8 cellular contexts compared by ENCODE assay signal in the genomic region with DNA sequence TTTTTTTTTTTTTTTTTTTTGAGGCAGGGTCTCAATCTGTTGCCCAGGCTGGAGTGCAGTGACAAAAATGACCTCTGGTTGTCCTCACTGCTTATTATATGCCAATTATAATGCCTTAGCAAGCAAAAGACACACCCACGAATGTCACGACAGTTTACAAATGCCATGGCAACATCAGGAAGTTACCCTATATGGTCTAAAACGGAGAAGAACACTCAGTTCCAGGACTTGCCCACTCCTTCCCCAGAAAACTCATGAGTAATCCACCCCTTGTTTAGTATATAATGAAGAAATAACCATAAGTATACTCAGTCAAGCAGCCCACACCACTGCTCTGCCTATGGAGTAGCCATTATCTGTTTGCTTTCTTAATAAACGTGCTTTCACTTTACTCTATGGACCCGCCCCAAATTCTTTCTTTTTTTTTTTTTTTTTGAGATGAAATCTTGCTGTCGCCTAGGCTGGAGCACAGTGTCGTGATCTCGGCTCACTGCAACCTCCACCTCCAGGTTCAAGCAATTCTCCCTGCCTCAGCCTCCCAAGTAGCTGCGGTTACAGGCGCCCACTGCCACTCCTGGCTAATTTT.
DNase-seq lines count a peak whose midpoint lies in the region; ATAC-seq and TF ChIP-seq lines count a peak whose summit lies in the region.

No MANE protein-coding gene starts in this region.

- H3K9me3 ChIP-seq in SK-N-SH: no peaks in the 10 kb centered on the region

- no peaks in the 10 kb centered on the region for H3F3A ChIP-seq in SK-N-SH (replicated peaks; ENCODE audit: insufficient read depth)

- no peaks in the 10 kb centered on the region for H4K20me1 ChIP-seq in SK-N-SH (ENCODE audit: insufficient read depth)

- no peaks in the 10 kb centered on the region for H3K9me2 ChIP-seq in SK-N-SH

- ATAC-seq in SK-N-SH treated with all-trans-retinoic acid at 6 μM for 48 hours: peak; percentile 29; the same call in 2 of the 3 replicates
- ATAC-seq in HG03469 (IDR thresholded peaks at IDR 0.05; ENCODE audit: unreplicated experiment): no peak

- no peaks in the 10 kb centered on the region for H3K79me2 ChIP-seq in SK-N-SH (ENCODE audit: insufficient read depth)

- H3K4me1 ChIP-seq in SK-N-SH (ENCODE audit: control insufficient read depth in 1 of 2, insufficient read depth in 2 of 2, low read depth in 1 of 2, low read length in 1 of 2): peaks cover 0 to 7% of the 10 kb centered on the region in 2 experiments; a peak in 2 of 4 replicates

- H2AFZ ChIP-seq in SK-N-SH (ENCODE audit: low read depth): no peak overlapping the region

- TF ChIP-seq RAD21 in SK-N-SH (IDR thresholded peaks at IDR 0.05; ENCODE audit: low read length): no peak

- H3K4me2 ChIP-seq in SK-N-SH: no peak overlapping the region

- no peak overlapping the region for H3K27ac ChIP-seq in SK-N-SH (ENCODE audit: low read depth in 2 of 2, low read length in 1 of 2)

- POLR2A ChIA-PET in SK-N-SH (lab: Yijun Ruan, JAX): no interaction called here

- no peak overlapping the region for H3K9ac ChIP-seq in SK-N-SH

- H3K4me3 ChIP-seq in SK-N-SH (ENCODE audit: low read depth in 2 of 2, low read length in 1 of 2) (no peak overlapping the region), choroid plexus epithelial cell (ENCODE audit: low read depth, low read length) (peak overlapping the region; percentile 3)

- TF ChIP-seq EP300 in SK-N-SH (IDR thresholded peaks at IDR 0.05; ENCODE audit: borderline replicate concordance in 1 of 2, low read depth in 1 of 2, low read length in 1 of 2): no peak

- 54% methylated on average over 10 of the region's 10 CpGs for whole genome bisulfite sequencing in SK-N-SH (ENCODE audit: low lambda C conversion rate)

- H3K36me3 ChIP-seq in SK-N-SH (replicated peaks in 1 of 2; ENCODE audit: control insufficient read depth in 1 of 2, insufficient read depth in 2 of 2, low read length in 1 of 2): no peaks in the 10 kb centered on the region

- no peak for DNase-seq in SK-N-SH
- peak; percentile 47 for DNase-seq in RKO (ENCODE audit: low spot score)
- DNase-seq in choroid plexus epithelial cell (ENCODE audit: low read depth): peak; percentile 90
- peak; percentile 24 for DNase-seq in stimulated activated CD4-positive, alpha-beta T cell treated with anti-CD3 and anti-CD28 coated beads, Interleukin-1b, Interleukin-23, amount 100 ng/mL, for 48 hours
- DNase-seq in T1000 (lab: John Stamatoyannopoulos, UW): no peak
- no peak for DNase-seq in NK-92 treated with Interleukin-12 subunit alpha and Interleukin-12 subunit beta, amount 100 ng/mL, for 24 hours (lab: John Stamatoyannopoulos, UW)

- no peaks in the 10 kb centered on the region for H3K27me3 ChIP-seq in SK-N-SH (ENCODE audit: insufficient read depth)

- no peak for TF ChIP-seq CTCF in SK-N-SH (IDR thresholded peaks at IDR 0.05)
- TF ChIP-seq CTCF in choroid plexus epithelial cell (conservative IDR thresholded peaks at IDR 0.05; ENCODE audit: low read depth, low read length): no peak

- CTCF ChIA-PET in SK-N-SH (lab: Yijun Ruan, JAX): no interaction called here

TF ChIP-seq in SK-N-SH treated with all-trans-retinoic acid at 6 μM for 48 hours, 23 proteins besides CTCF, POLR2A, EP300 and RAD21 (continues in another document):
- TF ChIP-seq BACH2 (CRISPR knock-in tag; IDR thresholded peaks at IDR 0.05; ENCODE audit: borderline replicate concordance) (no peak), PPARA (CRISPR knock-in tag; IDR thresholded peaks at IDR 0.05; ENCODE audit: borderline replicate concordance) (no peak), RARB (CRISPR knock-in tag; IDR thresholded peaks at IDR 0.05) (no peak)
- TF ChIP-seq, protein P1, sequence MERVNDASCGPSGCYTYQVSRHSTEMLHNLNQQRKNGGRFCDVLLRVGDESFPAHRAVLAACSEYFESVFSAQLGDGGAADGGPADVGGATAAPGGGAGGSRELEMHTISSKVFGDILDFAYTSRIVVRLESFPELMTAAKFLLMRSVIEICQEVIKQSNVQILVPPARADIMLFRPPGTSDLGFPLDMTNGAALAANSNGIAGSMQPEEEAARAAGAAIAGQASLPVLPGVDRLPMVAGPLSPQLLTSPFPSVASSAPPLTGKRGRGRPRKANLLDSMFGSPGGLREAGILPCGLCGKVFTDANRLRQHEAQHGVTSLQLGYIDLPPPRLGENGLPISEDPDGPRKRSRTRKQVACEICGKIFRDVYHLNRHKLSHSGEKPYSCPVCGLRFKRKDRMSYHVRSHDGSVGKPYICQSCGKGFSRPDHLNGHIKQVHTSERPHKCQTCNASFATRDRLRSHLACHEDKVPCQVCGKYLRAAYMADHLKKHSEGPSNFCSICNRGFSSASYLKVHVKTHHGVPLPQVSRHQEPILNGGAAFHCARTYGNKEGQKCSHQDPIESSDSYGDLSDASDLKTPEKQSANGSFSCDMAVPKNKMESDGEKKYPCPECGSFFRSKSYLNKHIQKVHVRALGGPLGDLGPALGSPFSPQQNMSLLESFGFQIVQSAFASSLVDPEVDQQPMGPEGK (CRISPR knock-in tag; IDR thresholded peaks at IDR 0.05; ENCODE audit: borderline replicate concordance): no peak
- TF ChIP-seq, protein P2, sequence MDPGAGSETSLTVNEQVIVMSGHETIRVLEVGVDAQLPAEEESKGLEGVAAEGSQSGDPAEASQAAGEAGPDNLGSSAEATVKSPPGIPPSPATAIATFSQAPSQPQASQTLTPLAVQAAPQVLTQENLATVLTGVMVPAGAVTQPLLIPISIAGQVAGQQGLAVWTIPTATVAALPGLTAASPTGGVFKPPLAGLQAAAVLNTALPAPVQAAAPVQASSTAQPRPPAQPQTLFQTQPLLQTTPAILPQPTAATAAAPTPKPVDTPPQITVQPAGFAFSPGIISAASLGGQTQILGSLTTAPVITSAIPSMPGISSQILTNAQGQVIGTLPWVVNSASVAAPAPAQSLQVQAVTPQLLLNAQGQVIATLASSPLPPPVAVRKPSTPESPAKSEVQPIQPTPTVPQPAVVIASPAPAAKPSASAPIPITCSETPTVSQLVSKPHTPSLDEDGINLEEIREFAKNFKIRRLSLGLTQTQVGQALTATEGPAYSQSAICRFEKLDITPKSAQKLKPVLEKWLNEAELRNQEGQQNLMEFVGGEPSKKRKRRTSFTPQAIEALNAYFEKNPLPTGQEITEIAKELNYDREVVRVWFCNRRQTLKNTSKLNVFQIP (CRISPR knock-in tag; IDR thresholded peaks at IDR 0.05; ENCODE audit: borderline replicate concordance, low read depth): no peak

TF ChIP-seq in SK-N-SH, 30 proteins besides CTCF, POLR2A, EP300 and RAD21 (continues in another document):
- TF ChIP-seq RCOR1 (IDR thresholded peaks at IDR 0.05; ENCODE audit: low read length): no peak
- TF ChIP-seq ELF1 (IDR thresholded peaks at IDR 0.05): no peak
- TF ChIP-seq, protein P3, sequence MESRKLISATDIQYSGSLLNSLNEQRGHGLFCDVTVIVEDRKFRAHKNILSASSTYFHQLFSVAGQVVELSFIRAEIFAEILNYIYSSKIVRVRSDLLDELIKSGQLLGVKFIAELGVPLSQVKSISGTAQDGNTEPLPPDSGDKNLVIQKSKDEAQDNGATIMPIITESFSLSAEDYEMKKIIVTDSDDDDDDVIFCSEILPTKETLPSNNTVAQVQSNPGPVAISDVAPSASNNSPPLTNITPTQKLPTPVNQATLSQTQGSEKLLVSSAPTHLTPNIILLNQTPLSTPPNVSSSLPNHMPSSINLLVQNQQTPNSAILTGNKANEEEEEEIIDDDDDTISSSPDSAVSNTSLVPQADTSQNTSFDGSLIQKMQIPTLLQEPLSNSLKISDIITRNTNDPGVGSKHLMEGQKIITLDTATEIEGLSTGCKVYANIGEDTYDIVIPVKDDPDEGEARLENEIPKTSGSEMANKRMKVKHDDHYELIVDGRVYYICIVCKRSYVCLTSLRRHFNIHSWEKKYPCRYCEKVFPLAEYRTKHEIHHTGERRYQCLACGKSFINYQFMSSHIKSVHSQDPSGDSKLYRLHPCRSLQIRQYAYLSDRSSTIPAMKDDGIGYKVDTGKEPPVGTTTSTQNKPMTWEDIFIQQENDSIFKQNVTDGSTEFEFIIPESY (IDR thresholded peaks at IDR 0.05; ENCODE audit: borderline replicate concordance, low read depth): no peak
- TF ChIP-seq RFX5 (IDR thresholded peaks at IDR 0.05; ENCODE audit: low read length): no peak
- TF ChIP-seq FOSL2 (IDR thresholded peaks at IDR 0.05; ENCODE audit: borderline replicate concordance, low read depth): no peak
- TF ChIP-seq, protein P4, sequence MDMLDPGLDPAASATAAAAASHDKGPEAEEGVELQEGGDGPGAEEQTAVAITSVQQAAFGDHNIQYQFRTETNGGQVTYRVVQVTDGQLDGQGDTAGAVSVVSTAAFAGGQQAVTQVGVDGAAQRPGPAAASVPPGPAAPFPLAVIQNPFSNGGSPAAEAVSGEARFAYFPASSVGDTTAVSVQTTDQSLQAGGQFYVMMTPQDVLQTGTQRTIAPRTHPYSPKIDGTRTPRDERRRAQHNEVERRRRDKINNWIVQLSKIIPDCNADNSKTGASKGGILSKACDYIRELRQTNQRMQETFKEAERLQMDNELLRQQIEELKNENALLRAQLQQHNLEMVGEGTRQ (IDR thresholded peaks at IDR 0.05; ENCODE audit: borderline replicate concordance, low read depth, low read length): no peak
- TF ChIP-seq, protein P5, sequence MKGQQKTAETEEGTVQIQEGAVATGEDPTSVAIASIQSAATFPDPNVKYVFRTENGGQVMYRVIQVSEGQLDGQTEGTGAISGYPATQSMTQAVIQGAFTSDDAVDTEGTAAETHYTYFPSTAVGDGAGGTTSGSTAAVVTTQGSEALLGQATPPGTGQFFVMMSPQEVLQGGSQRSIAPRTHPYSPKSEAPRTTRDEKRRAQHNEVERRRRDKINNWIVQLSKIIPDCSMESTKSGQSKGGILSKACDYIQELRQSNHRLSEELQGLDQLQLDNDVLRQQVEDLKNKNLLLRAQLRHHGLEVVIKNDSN (IDR thresholded peaks at IDR 0.05; ENCODE audit: borderline replicate concordance, low read depth): no peak
- TF ChIP-seq, protein P6, sequence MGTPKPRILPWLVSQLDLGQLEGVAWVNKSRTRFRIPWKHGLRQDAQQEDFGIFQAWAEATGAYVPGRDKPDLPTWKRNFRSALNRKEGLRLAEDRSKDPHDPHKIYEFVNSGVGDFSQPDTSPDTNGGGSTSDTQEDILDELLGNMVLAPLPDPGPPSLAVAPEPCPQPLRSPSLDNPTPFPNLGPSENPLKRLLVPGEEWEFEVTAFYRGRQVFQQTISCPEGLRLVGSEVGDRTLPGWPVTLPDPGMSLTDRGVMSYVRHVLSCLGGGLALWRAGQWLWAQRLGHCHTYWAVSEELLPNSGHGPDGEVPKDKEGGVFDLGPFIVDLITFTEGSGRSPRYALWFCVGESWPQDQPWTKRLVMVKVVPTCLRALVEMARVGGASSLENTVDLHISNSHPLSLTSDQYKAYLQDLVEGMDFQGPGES (IDR thresholded peaks at IDR 0.05; ENCODE audit: low read depth, low read length): no peak

Comparison
In these comparisons a context has a peak if more than half of its experiments do, and no peak if none do; other contexts are left out.
1. DNase-seq: peak in RKO (single experiment), choroid plexus epithelial cell (single experiment) and stimulated activated CD4-positive, alpha-beta T cell treated with anti-CD3 and anti-CD28 coated beads, Interleukin-1b, Interleukin-23, amount 100 ng/mL, for 48 hours (single experiment); none in SK-N-SH (single experiment), T1000 (single experiment) and NK-92 treated with Interleukin-12 subunit alpha and Interleukin-12 subunit beta, amount 100 ng/mL, for 24 hours (single experiment).